In the genomic region with DNA sequence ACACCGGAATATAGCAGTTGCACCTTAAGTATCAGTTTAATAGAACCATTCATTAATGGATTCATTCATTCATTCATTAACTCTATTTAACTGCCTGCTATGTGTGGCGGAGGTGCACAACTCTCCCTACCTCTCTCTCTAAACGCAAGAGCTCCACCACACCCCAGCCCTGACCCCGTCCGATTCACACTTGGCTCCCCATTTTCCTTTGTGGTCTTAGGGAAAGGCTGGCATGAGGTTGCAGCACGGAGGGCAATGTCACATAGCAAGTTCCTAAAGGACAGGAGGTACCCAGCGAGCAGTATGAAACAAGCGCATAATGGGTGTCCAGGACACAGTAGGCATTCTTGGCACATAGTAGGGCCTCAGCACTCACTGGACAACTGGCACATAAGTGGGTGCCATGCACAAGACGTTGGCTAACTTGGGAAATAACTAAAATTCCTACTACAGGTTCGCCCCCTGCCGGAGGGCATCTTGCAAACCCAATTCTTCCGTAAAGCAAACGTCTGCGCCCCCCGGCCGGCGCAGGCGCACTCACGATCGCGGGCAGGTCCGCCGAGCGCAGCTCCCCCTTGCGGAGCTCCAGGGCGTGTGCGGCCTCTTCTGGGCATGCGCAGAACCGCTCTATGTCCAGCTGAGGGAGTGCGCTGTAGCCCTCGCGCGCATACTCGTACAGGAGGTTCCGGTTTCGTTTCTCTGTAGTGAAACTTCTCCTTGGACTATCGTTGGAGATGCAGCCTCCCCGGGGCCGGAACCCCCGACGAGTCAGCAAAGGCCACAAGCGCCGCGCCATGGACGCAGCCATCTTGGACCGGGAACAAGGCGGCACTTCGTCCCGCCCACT, we compare ENCODE assay signal across 8 cellular contexts. TPM values are rescaled to one million over a fixed set of nuclear protein-coding genes. Genes with fewer than 3 reads are reported as not detected.
DNase-seq lines count a peak whose midpoint lies in the region; ATAC-seq and TF ChIP-seq lines count a peak whose summit lies in the region.

TSS of gene SARS2 (minus strand) at position 835 of the 847 bp plus-strand sequence. CDS start at position 808, 27 bp downstream.

- H3K4me1 ChIP-seq in urinary bladder (ENCODE audit: insufficient read depth): no peaks in the 10 kb centered on the region

- WGBS in urinary bladder: 3% methylated on average over 49 of the region's 49 CpGs

- ATAC-seq in HG02885 (IDR thresholded peaks at IDR 0.05; ENCODE audit: poor library complexity, unreplicated experiment) (peak; percentile 75), left cardiac atrium (peak; percentile 88 to 91)

- peak; percentile 98 for DNase-seq in GM13976 (ENCODE audit: low spot score)
- peak; percentile 92 for DNase-seq in NCI-H146 treated with DMSO at 0.1 percent for 48 hours (lab: John Stamatoyannopoulos, UW; ENCODE audit: unreplicated experiment)
- peak; percentile 86 to 96 (median 89) for DNase-seq in T-helper 1 cell
- peak; percentile 89 for DNase-seq in amniotic epithelial cell (ENCODE audit: low read depth)
- peak; percentile 93 for DNase-seq in left cardiac atrium
- DNase-seq in posterior vena cava (ENCODE audit: low spot score): peak; percentile 98

- peak; percentile 99 for TF ChIP-seq CTCF in GM13976 (IDR thresholded peaks at IDR 0.05; ENCODE audit: borderline replicate concordance, control extremely low read depth, extremely low read depth, insufficient read depth, missing control alignments)

- peak within 1 kb of the TSS; percentile 77 for H3K27ac ChIP-seq in urinary bladder (ENCODE audit: low read depth)

- in situ Hi-C loops in GM13976 (cut with MboI; ENCODE audit: low sequenced_read_pairs, unreplicated experiment): no loop called here

- H3K36me3 ChIP-seq in urinary bladder (ENCODE audit: insufficient read depth): peaks cover 4% of the 10 kb centered on the region

- peak within 1 kb of the TSS; percentile 78 for H3K4me3 ChIP-seq in urinary bladder (ENCODE audit: low read depth, low read length)

- intact Hi-C loops in left cardiac atrium (cut with DNase I): loop anchor here (10.0 kb wide), 3 partner anchors 285 to 385 kb away; partner anchors contain the start of genes ACTN4 (in 1 of the 2), EIF3K (in 1 of the 2) and MAP4K1 (in 1 of the 2)
- intact Hi-C loops in posterior vena cava (cut with DNase I): no loop called here

RNA-seq across cellular contexts. Expression of gene SARS2, which starts in this region (rescaled TPM):
- total RNA-seq in left cardiac atrium (10 to 100 TPM in 1 of 2 donors, 1 to 10 TPM in 1; 9.5 to 17.7 TPM), posterior vena cava (1 to 10 TPM; 8.2 to 9.5 TPM), urinary bladder (7.1 TPM)
- 19.3 TPM for polyA plus RNA-seq in urinary bladder

Comparison
In these comparisons a context has a peak if more than half of its experiments do, and no peak if none do; other contexts are left out.
1. Peak in every context shown above with its lines: DNase-seq, ATAC-seq, H3K4me3 ChIP-seq and H3K27ac ChIP-seq.
2. intact Hi-C loops: an anchor here in left cardiac atrium (10.0 kb wide); none called in posterior vena cava.